ENCODE assay signal across 11 cellular contexts in the genomic region with DNA sequence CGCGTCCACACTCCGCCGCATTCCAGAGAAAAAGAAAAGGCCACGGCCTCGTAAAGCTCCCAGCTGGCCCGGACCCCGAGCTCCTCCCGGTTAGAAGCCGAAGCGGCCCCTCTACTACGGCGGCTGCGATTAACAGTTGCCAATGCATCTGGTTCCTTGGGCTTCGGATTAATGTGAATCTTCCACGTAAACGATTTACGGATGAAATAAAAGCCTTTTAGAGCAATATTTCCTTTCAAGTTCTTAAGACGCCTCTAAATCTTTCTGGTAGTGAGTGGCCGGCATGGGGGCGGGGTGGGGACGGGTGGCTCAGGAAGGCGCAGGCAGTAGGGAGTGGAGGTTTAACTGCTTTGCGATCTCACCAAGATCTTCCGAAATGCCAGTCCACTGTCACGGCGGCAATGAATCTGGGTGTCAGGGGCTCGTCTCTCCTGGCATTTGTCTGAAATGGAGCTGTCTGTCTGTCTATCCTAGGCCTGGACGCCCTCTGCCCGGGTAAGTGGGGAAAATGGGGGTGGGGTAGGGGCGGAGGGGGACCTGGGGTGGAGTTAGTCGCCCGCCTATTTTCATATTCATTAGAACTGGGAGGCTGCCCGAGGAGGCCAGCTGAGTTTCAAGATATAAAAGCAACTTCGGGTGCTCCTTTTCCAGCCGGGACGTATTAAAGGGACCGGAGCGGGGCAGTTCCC. TPM values are rescaled to one million over a fixed set of nuclear protein-coding genes. Genes with fewer than 3 reads are reported as not detected.
A peak's percentile ranks its signal among the peaks of the same experiment; 100 is the strongest.
DNase-seq lines count a peak whose midpoint lies in the region; ATAC-seq and TF ChIP-seq lines count a peak whose summit lies in the region.
"Had no signal": no experiment of that assay in that cellular context is flagged by ENCODE, and none has a peak within 500 bp of the region (broad histone marks: within the 10 kb centered on the region; RNA-seq: fewer than 3 reads in every experiment).

No MANE protein-coding gene starts in this region.

- H3K4me1 Mint-ChIP-seq in activated naive CD4-positive, alpha-beta T cell treated with anti-CD3 and anti-CD28 coated beads for 36 hours (ENCODE audit: low read depth), result peaks cover 7% of the 10 kb centered on the region

- WGBS in upper lobe of left lung, 2 donors, result 7 to 8% methylated on average over 33 to 38 of the region's 39 CpGs

- no peak overlapping the region for H3K27ac Mint-ChIP-seq in activated naive CD4-positive, alpha-beta T cell treated with anti-CD3 and anti-CD28 coated beads for 36 hours

- peaks cover 5 to 11% of the 10 kb centered on the region in 2 donors for H3K4me1 ChIP-seq in duodenal mucosa (ENCODE audit: control insufficient read depth in 1 of 2, insufficient read depth in 2 of 2, low read length in 2 of 2)
- H3K4me1 ChIP-seq in lower lobe of right lung, result peaks cover 11% of the 10 kb centered on the region
- H3K4me1 ChIP-seq in upper lobe of left lung, result peaks cover 11 to 19% (median 12%) of the 10 kb centered on the region in 4 donors

- H3K36me3 Mint-ChIP-seq in activated naive CD4-positive, alpha-beta T cell treated with anti-CD3 and anti-CD28 coated beads for 36 hours (ENCODE audit: low read depth), result no peaks in the 10 kb centered on the region
- H3K36me3 Mint-ChIP-seq: IgD-negative memory B cell had no signal

- peak overlapping the region; percentile 77 to 79 for H3K4me3 ChIP-seq in duodenal mucosa (ENCODE audit: low read depth in 1 of 2, low read length in 2 of 2)
- peak overlapping the region; percentile 42 for H3K4me3 ChIP-seq in lower lobe of right lung
- H3K4me3 ChIP-seq in upper lobe of left lung, result peak overlapping the region in 3 of 4 donors; percentile 13 to 34 (median 29)
- H3K4me3 ChIP-seq: BLaER1 treated with 17β-estradiol and CSF1 and Interleukin-3, amounts not matched to agents 10 nM and 100 nM had no signal

- H3K27ac ChIP-seq in duodenal mucosa (ENCODE audit: low read depth, low read length) (no peak overlapping the region), lower lobe of right lung (no peak overlapping the region), upper lobe of left lung (no peak overlapping the region)
- H3K27ac ChIP-seq: BLaER1 treated with 17β-estradiol and CSF1 and Interleukin-3, amounts not matched to agents 10 nM and 100 nM had no signal

- DNase-seq in activated naive CD4-positive, alpha-beta T cell treated with anti-CD3 and anti-CD28 coated beads for 36 hours, result peak; percentile 3
- DNase-seq in activated naive CD4-positive, alpha-beta T cell treated with Interleukin-2 at 50 U/mL for 16 hours, result no peak
- DNase-seq in lower lobe of right lung (peak; percentile 29), upper lobe of left lung (peak in 1 of 2 donors; percentile 47)
- DNase-seq in activated CD4-positive, CD25-positive, alpha-beta regulatory T cell treated with anti-CD3 and anti-CD28 coated beads, Interleukin-2, amount 50 U/mL, for 72 hours, result no peak

- TF ChIP-seq POLR2A in upper lobe of left lung (IDR thresholded peaks at IDR 0.05), result no peak

- H3K27me3 ChIP-seq in duodenal mucosa (ENCODE audit: control insufficient read depth in 1 of 2, insufficient read depth in 2 of 2, low read length in 2 of 2) (peaks cover 47 to 83% of the 10 kb centered on the region in 2 donors), lower lobe of right lung (ENCODE audit: low read depth) (peaks cover 94% of the 10 kb centered on the region), upper lobe of left lung (peaks cover 0 to 45% (median 15%) of the 10 kb centered on the region in 4 donors)
- H3K27me3 ChIP-seq: BLaER1 treated with 17β-estradiol and CSF1 and Interleukin-3, amounts not matched to agents 10 nM and 100 nM had no signal

- CTCF ChIA-PET in activated naive CD4-positive, alpha-beta T cell treated with anti-CD3 and anti-CD28 coated beads for 36 hours (lab: Charles Lee), result no interaction called here

- H3K9me3 Mint-ChIP-seq in activated naive CD4-positive, alpha-beta T cell treated with anti-CD3 and anti-CD28 coated beads for 36 hours, result no peaks in the 10 kb centered on the region

- no peak overlapping the region for H3K9ac ChIP-seq in duodenal mucosa (ENCODE audit: low read depth in 1 of 2, low read length in 2 of 2)
- H3K9ac ChIP-seq: BLaER1 treated with 17β-estradiol and CSF1 and Interleukin-3, amounts not matched to agents 10 nM and 100 nM had no signal

- intact Hi-C loops in activated naive CD4-positive, alpha-beta T cell treated with anti-CD3 and anti-CD28 coated beads for 36 hours (cut with micrococcal nuclease), result no loop called here
- intact Hi-C loops in lower lobe of right lung (cut with DNase I), result no loop called here

- no peak for TF ChIP-seq EP300 in upper lobe of left lung (IDR thresholded peaks at IDR 0.05)

- H3K27me3 Mint-ChIP-seq in activated naive CD4-positive, alpha-beta T cell treated with anti-CD3 and anti-CD28 coated beads for 36 hours (ENCODE audit: low read depth), result peaks cover 48% of the 10 kb centered on the region

- H3K36me3 ChIP-seq in duodenal mucosa (ENCODE audit: control insufficient read depth in 1 of 2, insufficient read depth in 2 of 2, low read length in 2 of 2) (no peaks in the 10 kb centered on the region), lower lobe of right lung (no peaks in the 10 kb centered on the region), upper lobe of left lung (no peaks in the 10 kb centered on the region)
- H3K36me3 ChIP-seq: BLaER1 treated with 17β-estradiol and CSF1 and Interleukin-3, amounts not matched to agents 10 nM and 100 nM had no signal

- no peak overlapping the region for H3K4me3 Mint-ChIP-seq in activated naive CD4-positive, alpha-beta T cell treated with anti-CD3 and anti-CD28 coated beads for 36 hours

- H3K9me3 ChIP-seq in duodenal mucosa (ENCODE audit: control insufficient read depth in 1 of 2, low read length in 2 of 2) (no peaks in the 10 kb centered on the region), lower lobe of right lung (no peaks in the 10 kb centered on the region), upper lobe of left lung (peaks cover 0 to 3% (median 0%) of the 10 kb centered on the region in 4 donors)

- TF ChIP-seq CTCF in lower lobe of right lung (IDR thresholded peaks at IDR 0.05), result no peak
- TF ChIP-seq CTCF in upper lobe of left lung (IDR thresholded peaks at IDR 0.05), result no peak

- ATAC-seq in lower lobe of right lung, result no peak
- ATAC-seq in upper lobe of left lung (ENCODE audit: low FRiP score in 2 of 2), result peak in 1 of 2 donors; percentile 20
- ATAC-seq in GM19351 (IDR thresholded peaks at IDR 0.05; ENCODE audit: unreplicated experiment), result no peak
- ATAC-seq in HG03139 (IDR thresholded peaks at IDR 0.05; ENCODE audit: unreplicated experiment), result no peak

RNA-seq across cellular contexts. Expression of a gene that starts 0.4 kb away (rescaled TPM):
- not detected for total RNA-seq in activated naive CD4-positive, alpha-beta T cell treated with anti-CD3 and anti-CD28 coated beads for 36 hours
- total RNA-seq in lower lobe of right lung (not detected), upper lobe of left lung (under 1 TPM in 1 of 6 donors, not detected in 5; 0.89 TPM)
- total RNA-seq: cerebellum had no signal

Comparison
In these comparisons a context has a peak if more than half of its experiments do, and no peak if none do; other contexts are left out.
1. DNase-seq: peak in activated naive CD4-positive, alpha-beta T cell treated with anti-CD3 and anti-CD28 coated beads for 36 hours (single experiment) and lower lobe of right lung (single experiment); none in activated naive CD4-positive, alpha-beta T cell treated with Interleukin-2 at 50 U/mL for 16 hours (single experiment) and activated CD4-positive, CD25-positive, alpha-beta regulatory T cell treated with anti-CD3 and anti-CD28 coated beads, Interleukin-2, amount 50 U/mL, for 72 hours (single experiment).
2. Peak in every context shown above with its lines, with median percentiles within 50 percentile points of each other: H3K4me3 ChIP-seq.